ENCODE assay signal across 8 cellular contexts in the genomic region with DNA sequence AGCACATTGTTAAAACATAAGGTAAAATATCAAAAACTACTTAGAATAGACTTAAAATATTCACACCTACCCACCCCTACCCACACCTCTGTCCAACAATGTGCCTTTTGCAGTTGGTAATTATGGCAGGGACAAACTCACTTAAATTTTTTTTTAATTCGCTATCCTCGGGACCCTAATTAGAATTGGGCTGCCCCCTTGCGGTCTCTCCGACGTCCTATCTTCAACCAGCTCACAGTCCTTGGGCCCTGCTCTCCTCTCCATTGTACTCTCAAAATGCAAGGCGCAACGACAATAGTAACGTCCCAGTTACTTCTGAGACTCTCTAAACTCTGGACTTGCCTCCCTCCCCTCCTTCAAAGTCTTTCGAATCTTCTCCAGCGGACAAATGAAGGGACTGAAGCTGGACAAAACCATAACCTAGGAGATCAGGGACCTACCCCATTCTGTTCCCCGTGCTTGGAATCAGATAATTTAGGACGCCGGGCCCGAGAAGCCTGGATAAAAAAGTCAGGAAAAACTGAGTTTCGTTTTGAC. TPM values are rescaled to one million over a fixed set of nuclear protein-coding genes. Genes with fewer than 3 reads are reported as not detected.
DNase-seq lines count a peak whose midpoint lies in the region; ATAC-seq and TF ChIP-seq lines count a peak whose summit lies in the region.

No MANE protein-coding gene starts in this region.

- no peaks in the 10 kb centered on the region for H3K27me3 ChIP-seq in right lobe of liver

- no peaks in the 10 kb centered on the region for H3K9me3 ChIP-seq in right lobe of liver

- intact Hi-C loops in right lobe of liver (cut with DNase I), result no loop called here

- H3K4me1 ChIP-seq in right lobe of liver, result peaks cover 0 to 43% (median 13%) of the 10 kb centered on the region in 4 donors

- DNase-seq in NCI-H1436 (lab: John Stamatoyannopoulos, UW) (peak; percentile 53), NCI-H1436 treated with DMSO at 0.1 percent for 48 hours (lab: John Stamatoyannopoulos, UW) (no peak), NCI-H2171 treated with DMSO at 0.1 percent for 48 hours (lab: John Stamatoyannopoulos, UW) (peak; percentile 64), dermis blood vessel endothelial cell (peak; percentile 86), right lobe of liver (peak; percentile 77 to 78 (median 77))
- DNase-seq in activated CD4-positive, alpha-beta T cell treated with anti-CD3 and anti-CD28 coated beads for 1 hour, result peak; percentile 36
- DNase-seq in stimulated activated CD4-positive, alpha-beta T cell treated with anti-CD3 and anti-CD28 coated beads, Interleukin-2, amount 100 ng/mL, for 48 hours, result peak; percentile 42 to 43

- peak overlapping the region; percentile 35 to 62 (median 62) for H3K4me3 ChIP-seq in right lobe of liver

- under 1% methylated on average over 15 of the region's 15 CpGs for WGBS in right lobe of liver (ENCODE audit: insufficient coverage, low coverage, low lambda C conversion rate, missing lambda C conversion rate)

- ATAC-seq in right lobe of liver (peak; percentile 65 to 70 (median 66)), HG03175 (IDR thresholded peaks at IDR 0.05; ENCODE audit: unreplicated experiment) (no peak)

- peak; percentile 67 to 79 (median 74) for TF ChIP-seq CTCF in right lobe of liver (IDR thresholded peaks at IDR 0.05)

- TF ChIP-seq POLR2A in right lobe of liver (IDR thresholded peaks at IDR 0.05), result no peak

- peak overlapping the region; percentile 36 to 86 (median 85) for H3K27ac ChIP-seq in right lobe of liver

- H3K36me3 ChIP-seq in right lobe of liver, result no peaks in the 10 kb centered on the region

RNA-seq across cellular contexts. Expression of gene CIART, which starts 1.1 kb away (rescaled TPM):
- 0.33 and 1.0 TPM in 2 replicates for total RNA-seq in dermis blood vessel endothelial cell
- 1 to 10 TPM; 2.0 to 8.4 (median 4.4) TPM for total RNA-seq in right lobe of liver

RNA-seq across cellular contexts. Expression of gene C1orf54, which starts 8.7 kb away (rescaled TPM):
- total RNA-seq in dermis blood vessel endothelial cell (3.6 and 43.1 TPM in 2 replicates), right lobe of liver (1 to 10 TPM in 5 of 6 experiments, not detected in 1; 1.7 to 5.7 (median 3.8) TPM)

RNA-seq across cellular contexts. Expression of gene MRPS21, which starts 12.4 kb away (rescaled TPM):
- 35.4 and 43.4 TPM in 2 replicates for total RNA-seq in dermis blood vessel endothelial cell
- total RNA-seq in right lobe of liver, result 10 to 100 TPM; 22.9 to 30.5 (median 25.0) TPM

RNA-seq across cellular contexts. Expression of gene APH1A, which starts 12.5 kb away (rescaled TPM):
- total RNA-seq in dermis blood vessel endothelial cell (132 and 182 TPM in 2 replicates), right lobe of liver (10 to 100 TPM; 61.2 to 92.0 (median 81.1) TPM)

RNA-seq across cellular contexts. Expression of gene CA14, which starts 23.7 kb away (rescaled TPM):
- not detected in 2 replicates for total RNA-seq in dermis blood vessel endothelial cell
- total RNA-seq in right lobe of liver, result 1 to 10 TPM in 2 of 6 experiments, under 1 TPM in 3, not detected in 1; 0.20 to 4.8 (median 0.56) TPM
